Comparison of ENCODE assay signal across 23 cellular contexts in genomic region chr14:78358631-78359030, GRCh38.
"Had no signal": no experiment of that assay in that cellular context is flagged by ENCODE, and none has a peak within 500 bp of the region (broad histone marks: within the 10 kb centered on the region; RNA-seq: fewer than 3 reads in every experiment).

No MANE protein-coding gene starts in this region.

- H3K4me3 ChIP-seq: heart right ventricle, skin epidermis, suprapubic skin, tibial artery had no signal

- H3K27me3 ChIP-seq: brain microvascular endothelial cell, suprapubic skin, tibial artery had no signal

- ATAC-seq: activated CD4-positive, alpha-beta T cell treated with anti-CD3 and anti-CD28 coated beads for 36 hours; activated CD8-positive, alpha-beta memory T cell treated with anti-CD3 and anti-CD28 coated beads, Interleukin-2, amount 10 ng/mL, durations not matched to agents 7 days and 5 days; activated CD8-positive, alpha-beta T cell treated with anti-CD3 and anti-CD28 coated beads, Interleukin-2, amount 10 ng/mL, durations not matched to agents 7 days and 5 days; activated naive CD4-positive, alpha-beta T cell treated with anti-CD3 and anti-CD28 coated beads, Interleukin-2, amount 50 U/mL, for 72 hours; esophagus mucosa; heart right ventricle; left colon; naive thymus-derived CD8-positive, alpha-beta T cell; sciatic nerve; stimulated activated effector memory CD8-positive, alpha-beta T cell treated with anti-CD3 and anti-CD28 coated beads, Interleukin-12 subunit alpha, Interleukin-12 subunit beta, amount 100 ng/mL, for 72 hours; stimulated activated naive CD8-positive, alpha-beta T cell treated with anti-CD3 and anti-CD28 coated beads, Interleukin-15, amount 100 ng/mL, for 72 hours; T-cell had no signal

- DNase-seq: activated CD4-positive, alpha-beta T cell treated with anti-CD3 and anti-CD28 coated beads for 36 hours; activated CD4-positive, CD25-positive, alpha-beta regulatory T cell; activated CD8-positive, alpha-beta memory T cell treated with anti-CD3 and anti-CD28 coated beads, Interleukin-2, amount 10 ng/mL, durations not matched to agents 7 days and 5 days; activated CD8-positive, alpha-beta T cell treated with anti-CD3 and anti-CD28 coated beads, Interleukin-2, amount 10 ng/mL, durations not matched to agents 7 days and 5 days; activated naive CD4-positive, alpha-beta T cell; activated T-cell treated with anti-CD3 and anti-CD28 coated beads, Interleukin-2, amount 50 U/mL, for 48 hours; brain microvascular endothelial cell; endodermal cell; foreskin fibroblast; heart right ventricle; left colon; naive thymus-derived CD8-positive, alpha-beta T cell; stimulated activated CD4-positive, alpha-beta T cell treated with anti-CD3 and anti-CD28 coated beads, Interleukin-12 subunit alpha, Interleukin-12 subunit beta, amount 100 ng/mL, for 4 hours; stimulated activated CD4-positive, alpha-beta T cell treated with anti-CD3 and anti-CD28 coated beads, Interleukin-4, amount 100 ng/mL, for 24 hours; stimulated activated naive CD8-positive, alpha-beta T cell treated with anti-CD3 and anti-CD28 coated beads, Interleukin-15, amount 100 ng/mL, for 72 hours; T-cell; tibial artery had no signal

- H3K36me3 ChIP-seq: brain microvascular endothelial cell, heart right ventricle, suprapubic skin, tibial artery had no signal

- H3K4me1 ChIP-seq: heart right ventricle, suprapubic skin, tibial artery had no signal

- H3K9me3 ChIP-seq: heart right ventricle, suprapubic skin, tibial artery had no signal

- H3K27ac ChIP-seq: brain microvascular endothelial cell, heart right ventricle, skin epidermis, suprapubic skin, tibial artery had no signal
